1 cellular context compared by ENCODE assay signal in genomic region chr7:76048668-76048988, GRCh38.
TF ChIP-seq lines count a peak whose summit lies in the region.

No MANE protein-coding gene starts in this region.

TF ChIP-seq in GM23338, 12 proteins besides CTCF, POLR2A, EP300 and RAD21 (continued from another document):
- TF ChIP-seq, protein P1, sequence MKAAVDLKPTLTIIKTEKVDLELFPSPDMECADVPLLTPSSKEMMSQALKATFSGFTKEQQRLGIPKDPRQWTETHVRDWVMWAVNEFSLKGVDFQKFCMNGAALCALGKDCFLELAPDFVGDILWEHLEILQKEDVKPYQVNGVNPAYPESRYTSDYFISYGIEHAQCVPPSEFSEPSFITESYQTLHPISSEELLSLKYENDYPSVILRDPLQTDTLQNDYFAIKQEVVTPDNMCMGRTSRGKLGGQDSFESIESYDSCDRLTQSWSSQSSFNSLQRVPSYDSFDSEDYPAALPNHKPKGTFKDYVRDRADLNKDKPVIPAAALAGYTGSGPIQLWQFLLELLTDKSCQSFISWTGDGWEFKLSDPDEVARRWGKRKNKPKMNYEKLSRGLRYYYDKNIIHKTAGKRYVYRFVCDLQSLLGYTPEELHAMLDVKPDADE (IDR thresholded peaks at IDR 0.05): no peak
- TF ChIP-seq ZNF114 (CRISPR knock-in tag; IDR thresholded peaks at IDR 0.05): no peak
- TF ChIP-seq, protein P2, sequence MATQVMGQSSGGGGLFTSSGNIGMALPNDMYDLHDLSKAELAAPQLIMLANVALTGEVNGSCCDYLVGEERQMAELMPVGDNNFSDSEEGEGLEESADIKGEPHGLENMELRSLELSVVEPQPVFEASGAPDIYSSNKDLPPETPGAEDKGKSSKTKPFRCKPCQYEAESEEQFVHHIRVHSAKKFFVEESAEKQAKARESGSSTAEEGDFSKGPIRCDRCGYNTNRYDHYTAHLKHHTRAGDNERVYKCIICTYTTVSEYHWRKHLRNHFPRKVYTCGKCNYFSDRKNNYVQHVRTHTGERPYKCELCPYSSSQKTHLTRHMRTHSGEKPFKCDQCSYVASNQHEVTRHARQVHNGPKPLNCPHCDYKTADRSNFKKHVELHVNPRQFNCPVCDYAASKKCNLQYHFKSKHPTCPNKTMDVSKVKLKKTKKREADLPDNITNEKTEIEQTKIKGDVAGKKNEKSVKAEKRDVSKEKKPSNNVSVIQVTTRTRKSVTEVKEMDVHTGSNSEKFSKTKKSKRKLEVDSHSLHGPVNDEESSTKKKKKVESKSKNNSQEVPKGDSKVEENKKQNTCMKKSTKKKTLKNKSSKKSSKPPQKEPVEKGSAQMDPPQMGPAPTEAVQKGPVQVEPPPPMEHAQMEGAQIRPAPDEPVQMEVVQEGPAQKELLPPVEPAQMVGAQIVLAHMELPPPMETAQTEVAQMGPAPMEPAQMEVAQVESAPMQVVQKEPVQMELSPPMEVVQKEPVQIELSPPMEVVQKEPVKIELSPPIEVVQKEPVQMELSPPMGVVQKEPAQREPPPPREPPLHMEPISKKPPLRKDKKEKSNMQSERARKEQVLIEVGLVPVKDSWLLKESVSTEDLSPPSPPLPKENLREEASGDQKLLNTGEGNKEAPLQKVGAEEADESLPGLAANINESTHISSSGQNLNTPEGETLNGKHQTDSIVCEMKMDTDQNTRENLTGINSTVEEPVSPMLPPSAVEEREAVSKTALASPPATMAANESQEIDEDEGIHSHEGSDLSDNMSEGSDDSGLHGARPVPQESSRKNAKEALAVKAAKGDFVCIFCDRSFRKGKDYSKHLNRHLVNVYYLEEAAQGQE (IDR thresholded peaks at IDR 0.05; ENCODE audit: unreplicated experiment): no peak
